In the genomic region with DNA sequence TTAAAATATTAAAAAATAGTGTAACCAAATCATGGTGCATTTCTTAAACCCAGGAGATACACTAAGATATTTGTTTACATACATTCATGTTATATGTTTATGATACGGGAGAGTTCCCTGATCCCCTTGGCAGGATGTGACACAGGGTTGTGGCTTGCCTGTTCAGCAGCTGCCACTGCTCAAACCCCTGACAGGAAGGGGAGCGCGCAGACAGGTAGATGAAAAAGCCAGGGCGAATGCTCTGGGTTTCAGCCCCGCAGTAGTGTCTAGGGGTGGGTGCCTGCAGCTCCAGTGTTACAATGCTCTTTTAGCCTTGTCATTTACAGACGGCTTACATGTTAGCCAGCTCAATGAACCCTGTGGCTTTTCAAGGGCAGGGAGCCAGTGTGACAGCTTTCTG, we compare ENCODE assay signal across 1 cellular context.
TF ChIP-seq lines count a peak whose summit lies in the region.

No MANE protein-coding gene starts in this region.

TF ChIP-seq in GM12878, 131 proteins besides CTCF, POLR2A, EP300 and RAD21 (continued from another document):
- TF ChIP-seq, protein P1, sequence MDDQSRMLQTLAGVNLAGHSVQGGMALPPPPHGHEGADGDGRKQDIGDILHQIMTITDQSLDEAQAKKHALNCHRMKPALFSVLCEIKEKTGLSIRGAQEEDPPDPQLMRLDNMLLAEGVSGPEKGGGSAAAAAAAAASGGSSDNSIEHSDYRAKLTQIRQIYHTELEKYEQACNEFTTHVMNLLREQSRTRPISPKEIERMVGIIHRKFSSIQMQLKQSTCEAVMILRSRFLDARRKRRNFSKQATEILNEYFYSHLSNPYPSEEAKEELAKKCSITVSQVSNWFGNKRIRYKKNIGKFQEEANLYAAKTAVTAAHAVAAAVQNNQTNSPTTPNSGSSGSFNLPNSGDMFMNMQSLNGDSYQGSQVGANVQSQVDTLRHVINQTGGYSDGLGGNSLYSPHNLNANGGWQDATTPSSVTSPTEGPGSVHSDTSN (IDR thresholded peaks at IDR 0.05; ENCODE audit: insufficient replicate concordance, low read depth, low read length) = peak; percentile 57
- TF ChIP-seq FOS (IDR thresholded peaks at IDR 0.05; ENCODE audit: borderline replicate concordance, extremely low read depth, insufficient read length) = no peak
- no peak for TF ChIP-seq PML (IDR thresholded peaks at IDR 0.05; ENCODE audit: low read length)
- TF ChIP-seq IKZF1 (conservative IDR thresholded peaks at IDR 0.05) = 0 out of 2 replicates have a peak, but pooled peaks have one; percentile 22
- no peak for TF ChIP-seq SUZ12 (IDR thresholded peaks at IDR 0.05; ENCODE audit: unreplicated experiment)
- no peak for TF ChIP-seq ASH2L (IDR thresholded peaks at IDR 0.05; ENCODE audit: borderline replicate concordance, low read depth)
- no peak for TF ChIP-seq JUND (IDR thresholded peaks at IDR 0.05; ENCODE audit: low read depth, low read length)
- TF ChIP-seq, protein P2, sequence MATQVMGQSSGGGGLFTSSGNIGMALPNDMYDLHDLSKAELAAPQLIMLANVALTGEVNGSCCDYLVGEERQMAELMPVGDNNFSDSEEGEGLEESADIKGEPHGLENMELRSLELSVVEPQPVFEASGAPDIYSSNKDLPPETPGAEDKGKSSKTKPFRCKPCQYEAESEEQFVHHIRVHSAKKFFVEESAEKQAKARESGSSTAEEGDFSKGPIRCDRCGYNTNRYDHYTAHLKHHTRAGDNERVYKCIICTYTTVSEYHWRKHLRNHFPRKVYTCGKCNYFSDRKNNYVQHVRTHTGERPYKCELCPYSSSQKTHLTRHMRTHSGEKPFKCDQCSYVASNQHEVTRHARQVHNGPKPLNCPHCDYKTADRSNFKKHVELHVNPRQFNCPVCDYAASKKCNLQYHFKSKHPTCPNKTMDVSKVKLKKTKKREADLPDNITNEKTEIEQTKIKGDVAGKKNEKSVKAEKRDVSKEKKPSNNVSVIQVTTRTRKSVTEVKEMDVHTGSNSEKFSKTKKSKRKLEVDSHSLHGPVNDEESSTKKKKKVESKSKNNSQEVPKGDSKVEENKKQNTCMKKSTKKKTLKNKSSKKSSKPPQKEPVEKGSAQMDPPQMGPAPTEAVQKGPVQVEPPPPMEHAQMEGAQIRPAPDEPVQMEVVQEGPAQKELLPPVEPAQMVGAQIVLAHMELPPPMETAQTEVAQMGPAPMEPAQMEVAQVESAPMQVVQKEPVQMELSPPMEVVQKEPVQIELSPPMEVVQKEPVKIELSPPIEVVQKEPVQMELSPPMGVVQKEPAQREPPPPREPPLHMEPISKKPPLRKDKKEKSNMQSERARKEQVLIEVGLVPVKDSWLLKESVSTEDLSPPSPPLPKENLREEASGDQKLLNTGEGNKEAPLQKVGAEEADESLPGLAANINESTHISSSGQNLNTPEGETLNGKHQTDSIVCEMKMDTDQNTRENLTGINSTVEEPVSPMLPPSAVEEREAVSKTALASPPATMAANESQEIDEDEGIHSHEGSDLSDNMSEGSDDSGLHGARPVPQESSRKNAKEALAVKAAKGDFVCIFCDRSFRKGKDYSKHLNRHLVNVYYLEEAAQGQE (IDR thresholded peaks at IDR 0.05; ENCODE audit: low read depth, low read length) = no peak
- no peak for TF ChIP-seq WRNIP1 (IDR thresholded peaks at IDR 0.05; ENCODE audit: borderline replicate concordance, low read depth, low read length)
- TF ChIP-seq EGR1 (IDR thresholded peaks at IDR 0.05; ENCODE audit: borderline replicate concordance in 1 of 2, low read depth in 2 of 2, low read length in 2 of 2) = no peak
- TF ChIP-seq SIX5 (IDR thresholded peaks at IDR 0.05; ENCODE audit: low read depth, low read length, severe bottlenecking) = no peak
- TF ChIP-seq EED (IDR thresholded peaks at IDR 0.05; ENCODE audit: low read depth) = no peak
- TF ChIP-seq BMI1 (IDR thresholded peaks at IDR 0.05; ENCODE audit: borderline replicate concordance) = no peak
- no peak for TF ChIP-seq BACH1 (IDR thresholded peaks at IDR 0.05; ENCODE audit: borderline replicate concordance)
- TF ChIP-seq ELK1 (IDR thresholded peaks at IDR 0.05; ENCODE audit: low read depth, low read length) = no peak
- TF ChIP-seq, protein P3, sequence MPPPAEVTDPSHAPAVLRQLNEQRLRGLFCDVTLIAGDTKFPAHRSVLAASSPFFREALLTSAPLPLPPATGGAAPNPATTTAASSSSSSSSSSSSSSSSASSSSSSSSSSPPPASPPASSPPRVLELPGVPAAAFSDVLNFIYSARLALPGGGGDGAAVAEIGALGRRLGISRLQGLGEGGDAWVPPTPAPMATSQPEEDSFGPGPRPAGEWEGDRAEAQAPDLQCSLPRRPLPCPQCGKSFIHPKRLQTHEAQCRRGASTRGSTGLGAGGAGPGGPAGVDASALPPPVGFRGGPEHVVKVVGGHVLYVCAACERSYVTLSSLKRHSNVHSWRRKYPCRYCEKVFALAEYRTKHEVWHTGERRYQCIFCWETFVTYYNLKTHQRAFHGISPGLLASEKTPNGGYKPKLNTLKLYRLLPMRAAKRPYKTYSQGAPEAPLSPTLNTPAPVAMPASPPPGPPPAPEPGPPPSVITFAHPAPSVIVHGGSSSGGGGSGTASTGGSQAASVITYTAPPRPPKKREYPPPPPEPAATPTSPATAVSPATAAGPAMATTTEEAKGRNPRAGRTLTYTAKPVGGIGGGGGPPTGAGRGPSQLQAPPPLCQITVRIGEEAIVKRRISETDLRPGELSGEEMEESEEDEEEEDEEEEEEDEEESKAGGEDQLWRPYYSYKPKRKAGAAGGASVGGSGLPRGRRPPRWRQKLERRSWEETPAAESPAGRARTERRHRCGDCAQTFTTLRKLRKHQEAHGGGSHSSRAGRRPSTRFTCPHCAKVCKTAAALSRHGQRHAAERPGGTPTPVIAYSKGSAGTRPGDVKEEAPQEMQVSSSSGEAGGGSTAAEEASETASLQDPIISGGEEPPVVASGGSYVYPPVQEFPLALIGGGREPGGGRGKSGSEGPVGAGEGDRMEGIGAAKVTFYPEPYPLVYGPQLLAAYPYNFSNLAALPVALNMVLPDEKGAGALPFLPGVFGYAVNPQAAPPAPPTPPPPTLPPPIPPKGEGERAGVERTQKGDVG (CRISPR knock-in tag; IDR thresholded peaks at IDR 0.05) = no peak
